1 cellular context compared by ENCODE assay signal in genomic region chr6:52512199-52512598, GRCh38.
TF ChIP-seq lines count a peak whose summit lies in the region.

No MANE protein-coding gene starts in this region.

TF ChIP-seq in GM23338, 12 proteins besides CTCF, POLR2A, EP300 and RAD21 (continued from another document):
- TF ChIP-seq ZNF462 (CRISPR knock-in tag; IDR thresholded peaks at IDR 0.05) (no peak), CREB1 (CRISPR knock-in tag; IDR thresholded peaks at IDR 0.05; ENCODE audit: low read depth) (no peak), NANOG (IDR thresholded peaks at IDR 0.05; ENCODE audit: borderline replicate concordance) (no peak), ZNF331 (CRISPR knock-in tag; IDR thresholded peaks at IDR 0.05; ENCODE audit: low read depth) (no peak)
